ENCODE assay signal across 14 cellular contexts in genomic region chr11:70322653-70323052, GRCh38.
"Had no signal": no experiment of that assay in that cellular context is flagged by ENCODE, and none has a peak within 500 bp of the region (broad histone marks: within the 10 kb centered on the region; RNA-seq: fewer than 3 reads in every experiment).

No MANE protein-coding gene starts in this region.

- H3K9me3 ChIP-seq: heart left ventricle, psoas muscle, right lobe of liver, spleen, suprapubic skin, upper lobe of right lung had no signal

- H3K9me3 Mint-ChIP-seq: activated naive CD4-positive, alpha-beta T cell treated with anti-CD3 and anti-CD28 coated beads, Interleukin-2, amount 50 U/mL, for 24 hours; activated T-helper 2 cell treated with anti-CD3 and anti-CD28 coated beads, Interferon-gamma antibody, Interleukin-2, Interleukin-4, amounts not matched to agents 10 μg/mL and 5 μg/mL and 100 μg/mL, durations not matched to agents 14 hours and 24 hours and 36 hours; naive thymus-derived CD8-positive, alpha-beta T cell; stimulated activated naive B cell treated with anti-CD40 and anti-IgM and Interleukin-4, amounts not matched to agents 10 μg/mL and 1 μg/mL and 100 μg/mL, for 72 hours had no signal

- DNase-seq: amygdala; heart left ventricle; naive thymus-derived CD8-positive, alpha-beta T cell; psoas muscle; right lobe of liver; spleen; stimulated activated CD4-positive, alpha-beta T cell treated with anti-CD3 and anti-CD28 coated beads, Interleukin-1b, Interleukin-23, amount 100 ng/mL, for 48 hours; stimulated activated naive B cell treated with anti-CD40 and anti-IgM and Interleukin-4, amounts not matched to agents 10 μg/mL and 1 μg/mL and 100 μg/mL, for 72 hours; T-helper 2 cell; upper lobe of right lung had no signal

- H3K27ac Mint-ChIP-seq: activated naive CD4-positive, alpha-beta T cell treated with anti-CD3 and anti-CD28 coated beads, Interleukin-2, amount 50 U/mL, for 24 hours; activated T-helper 2 cell treated with anti-CD3 and anti-CD28 coated beads, Interferon-gamma antibody, Interleukin-2, Interleukin-4, amounts not matched to agents 10 μg/mL and 5 μg/mL and 100 μg/mL, durations not matched to agents 14 hours and 24 hours and 36 hours; naive thymus-derived CD8-positive, alpha-beta T cell; stimulated activated naive B cell treated with anti-CD40 and anti-IgM and Interleukin-4, amounts not matched to agents 10 μg/mL and 1 μg/mL and 100 μg/mL, for 72 hours had no signal

- H3K27me3 ChIP-seq: heart left ventricle, right lobe of liver, spleen, suprapubic skin, upper lobe of right lung had no signal

- H3K4me1 Mint-ChIP-seq: activated naive CD4-positive, alpha-beta T cell treated with anti-CD3 and anti-CD28 coated beads, Interleukin-2, amount 50 U/mL, for 24 hours had no signal

- H3K27me3 Mint-ChIP-seq: activated naive CD4-positive, alpha-beta T cell treated with anti-CD3 and anti-CD28 coated beads, Interleukin-2, amount 50 U/mL, for 24 hours; naive thymus-derived CD8-positive, alpha-beta T cell; stimulated activated naive B cell treated with anti-CD40 and anti-IgM and Interleukin-4, amounts not matched to agents 10 μg/mL and 1 μg/mL and 100 μg/mL, for 72 hours had no signal

- ATAC-seq: activated CD4-positive, CD25-positive, alpha-beta regulatory T cell treated with anti-CD3 and anti-CD28 coated beads, Interleukin-2, amount 50 U/mL, for 24 hours; heart left ventricle; naive thymus-derived CD8-positive, alpha-beta T cell; psoas muscle; right lobe of liver; stimulated activated naive B cell treated with anti-CD40 and anti-IgM and Interleukin-4, amounts not matched to agents 10 μg/mL and 1 μg/mL and 100 μg/mL, for 72 hours; upper lobe of right lung had no signal

- H3K27ac ChIP-seq: psoas muscle, right lobe of liver, suprapubic skin, upper lobe of right lung had no signal

- H3K4me3 ChIP-seq: heart left ventricle, psoas muscle, right lobe of liver, spleen, suprapubic skin, upper lobe of right lung had no signal

- H3K4me3 Mint-ChIP-seq: activated naive CD4-positive, alpha-beta T cell treated with anti-CD3 and anti-CD28 coated beads, Interleukin-2, amount 50 U/mL, for 24 hours; naive thymus-derived CD8-positive, alpha-beta T cell; stimulated activated naive B cell treated with anti-CD40 and anti-IgM and Interleukin-4, amounts not matched to agents 10 μg/mL and 1 μg/mL and 100 μg/mL, for 72 hours had no signal
